In the genomic region with DNA sequence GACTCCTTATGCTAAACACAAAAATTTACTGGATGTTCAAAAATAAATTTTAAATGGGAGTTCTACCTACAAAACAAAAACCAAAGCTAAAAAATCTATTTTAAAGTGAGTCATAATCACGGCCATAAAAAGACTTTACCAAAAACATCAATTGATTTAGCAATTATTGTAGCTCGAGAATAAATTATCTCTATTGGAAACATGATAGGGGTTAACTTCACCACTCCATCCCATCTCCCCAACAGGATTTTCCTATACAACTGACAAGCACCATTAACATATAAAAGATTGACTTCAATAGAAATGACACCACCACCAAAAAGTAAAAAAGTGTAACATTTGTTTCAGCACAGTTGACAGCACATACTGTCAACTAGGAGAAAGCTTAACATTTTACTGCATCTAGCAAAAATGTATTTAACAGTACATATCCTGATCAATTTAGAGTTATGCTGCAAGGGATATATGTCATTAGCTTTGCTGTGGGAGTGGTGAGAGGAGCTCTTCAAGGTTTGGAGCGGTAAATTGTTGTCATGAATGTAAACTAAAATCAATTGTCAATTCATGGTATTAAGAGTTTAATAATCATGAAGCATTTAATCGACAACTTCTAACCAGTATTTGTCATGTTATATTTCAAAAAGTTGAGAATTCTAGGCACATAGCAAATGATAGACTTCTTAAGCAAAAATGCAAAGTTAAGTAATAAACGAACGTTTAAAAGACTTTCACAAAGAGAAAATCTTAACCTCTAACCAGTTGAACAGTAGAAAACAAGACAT, we compare ENCODE assay signal across 8 cellular contexts. TPM values are rescaled to one million over a fixed set of nuclear protein-coding genes. Genes with fewer than 3 reads are reported as not detected.
DNase-seq lines count a peak whose midpoint lies in the region; ATAC-seq and FAIRE-seq lines count a peak whose summit lies in the region.

No MANE protein-coding gene starts in this region.

- H3K36me3 ChIP-seq in HUES48 (ENCODE audit: control insufficient read depth, insufficient read depth, low read length) = no peaks in the 10 kb centered on the region
- no peaks in the 10 kb centered on the region for H3K36me3 ChIP-seq in iPS-20b (ENCODE audit: insufficient read depth, low read depth, low read length)

- H3K27ac ChIP-seq in HUES48 (ENCODE audit: low read depth, low read length) = no peak overlapping the region
- H3K27ac ChIP-seq in iPS-20b (ENCODE audit: low read length) = no peak overlapping the region

- H3K4me3 ChIP-seq in HUES48 (ENCODE audit: low read depth, low read length) = peak overlapping the region; percentile 42
- peak overlapping the region; percentile 71 for H3K4me3 ChIP-seq in iPS-20b (ENCODE audit: low read length)

- no peaks in the 10 kb centered on the region for H3K27me3 Mint-ChIP-seq in activated T-helper 2 cell treated with anti-CD3 and anti-CD28 coated beads, Interferon-gamma antibody, Interleukin-2, Interleukin-4, amounts not matched to agents 10 μg/mL and 5 μg/mL and 100 μg/mL, durations not matched to agents 14 hours and 24 hours and 36 hours (ENCODE audit: low read depth)
- no peaks in the 10 kb centered on the region for H3K27me3 Mint-ChIP-seq in stimulated activated naive B cell treated with anti-CD40 and anti-IgM and Interleukin-4, amounts not matched to agents 10 μg/mL and 1 μg/mL and 100 μg/mL, for 72 hours

- DNase-seq in activated T-helper 2 cell treated with anti-CD3 and anti-CD28 coated beads, Interferon-gamma antibody, Interleukin-2, Interleukin-4, amounts not matched to agents 10 μg/mL and 5 μg/mL and 100 μg/mL, durations not matched to agents 14 hours and 24 hours and 36 hours (ENCODE audit: low spot score) = no peak
- no peak for DNase-seq in stimulated activated naive B cell treated with anti-CD40 and anti-IgM and Interleukin-4, amounts not matched to agents 10 μg/mL and 1 μg/mL and 100 μg/mL, for 72 hours
- DNase-seq in DMS153 (lab: John Stamatoyannopoulos, UW) (no peak), GM19239 (ENCODE audit: insufficient read length, low spot score) (no peak), nucleus accumbens (lab: John Stamatoyannopoulos, UW) (no peak)
- no peak for DNase-seq in stimulated activated CD4-positive, alpha-beta T cell treated with anti-CD3 and anti-CD28 coated beads, Interleukin-4, amount 100 ng/mL, for 24 hours

- H3K4me1 Mint-ChIP-seq in activated T-helper 2 cell treated with anti-CD3 and anti-CD28 coated beads, Interferon-gamma antibody, Interleukin-2, Interleukin-4, amounts not matched to agents 10 μg/mL and 5 μg/mL and 100 μg/mL, durations not matched to agents 14 hours and 24 hours and 36 hours (ENCODE audit: low read depth) = peaks cover 38% of the 10 kb centered on the region
- H3K4me1 Mint-ChIP-seq in stimulated activated naive B cell treated with anti-CD40 and anti-IgM and Interleukin-4, amounts not matched to agents 10 μg/mL and 1 μg/mL and 100 μg/mL, for 72 hours = peaks cover 27 to 44% of the 10 kb centered on the region in 2 donors

- ATAC-seq in stimulated activated naive B cell treated with anti-CD40 and anti-IgM and Interleukin-4, amounts not matched to agents 10 μg/mL and 1 μg/mL and 100 μg/mL, for 72 hours (replicated peaks) = no peak

- no peak for FAIRE-seq in GM19239 (lab: Jason Lieb, UNC)

- no peaks in the 10 kb centered on the region for H3K9me3 ChIP-seq in HUES48 (ENCODE audit: control insufficient read depth, insufficient read depth, low read length)
- H3K9me3 ChIP-seq in iPS-20b (ENCODE audit: insufficient read depth, low read depth, low read length) = no peaks in the 10 kb centered on the region

- intact Hi-C loops in activated T-helper 2 cell treated with anti-CD3 and anti-CD28 coated beads, Interferon-gamma antibody, Interleukin-2, Interleukin-4, amounts not matched to agents 10 μg/mL and 5 μg/mL and 100 μg/mL, durations not matched to agents 14 hours and 24 hours and 36 hours (cut with micrococcal nuclease) = loop anchor here (5.0 to 10.0 kb wide), 2 partner anchors 74 to 458 kb away; a partner anchor contains a TSS

- H3K4me1 ChIP-seq in HUES48 (ENCODE audit: control insufficient read depth, insufficient read depth, low read length) = peaks cover 62% of the 10 kb centered on the region
- H3K4me1 ChIP-seq in iPS-20b (ENCODE audit: insufficient read depth, low read length) = peaks cover 47% of the 10 kb centered on the region

- no peak overlapping the region for H3K9ac ChIP-seq in HUES48 (ENCODE audit: low read depth, low read length)
- peak overlapping the region; percentile 64; the same call in 1 of the 2 replicates for H3K9ac ChIP-seq in iPS-20b (ENCODE audit: low read depth, low read length)

- no peak overlapping the region for H3K27ac Mint-ChIP-seq in activated T-helper 2 cell treated with anti-CD3 and anti-CD28 coated beads, Interferon-gamma antibody, Interleukin-2, Interleukin-4, amounts not matched to agents 10 μg/mL and 5 μg/mL and 100 μg/mL, durations not matched to agents 14 hours and 24 hours and 36 hours
- H3K27ac Mint-ChIP-seq in stimulated activated naive B cell treated with anti-CD40 and anti-IgM and Interleukin-4, amounts not matched to agents 10 μg/mL and 1 μg/mL and 100 μg/mL, for 72 hours = no peak overlapping the region

- peak overlapping the region; percentile 86 for H3K4me3 Mint-ChIP-seq in activated T-helper 2 cell treated with anti-CD3 and anti-CD28 coated beads, Interferon-gamma antibody, Interleukin-2, Interleukin-4, amounts not matched to agents 10 μg/mL and 5 μg/mL and 100 μg/mL, durations not matched to agents 14 hours and 24 hours and 36 hours (ENCODE audit: low read depth)
- H3K4me3 Mint-ChIP-seq in stimulated activated naive B cell treated with anti-CD40 and anti-IgM and Interleukin-4, amounts not matched to agents 10 μg/mL and 1 μg/mL and 100 μg/mL, for 72 hours = peak overlapping the region; percentile 89 to 91

- no peaks in the 10 kb centered on the region for H3K9me3 Mint-ChIP-seq in activated T-helper 2 cell treated with anti-CD3 and anti-CD28 coated beads, Interferon-gamma antibody, Interleukin-2, Interleukin-4, amounts not matched to agents 10 μg/mL and 5 μg/mL and 100 μg/mL, durations not matched to agents 14 hours and 24 hours and 36 hours
- H3K9me3 Mint-ChIP-seq in stimulated activated naive B cell treated with anti-CD40 and anti-IgM and Interleukin-4, amounts not matched to agents 10 μg/mL and 1 μg/mL and 100 μg/mL, for 72 hours = no peaks in the 10 kb centered on the region

- H3K36me3 Mint-ChIP-seq in activated T-helper 2 cell treated with anti-CD3 and anti-CD28 coated beads, Interferon-gamma antibody, Interleukin-2, Interleukin-4, amounts not matched to agents 10 μg/mL and 5 μg/mL and 100 μg/mL, durations not matched to agents 14 hours and 24 hours and 36 hours (ENCODE audit: low read depth) = peaks cover 3% of the 10 kb centered on the region
- peaks cover 1 to 14% of the 10 kb centered on the region in 2 donors for H3K36me3 Mint-ChIP-seq in stimulated activated naive B cell treated with anti-CD40 and anti-IgM and Interleukin-4, amounts not matched to agents 10 μg/mL and 1 μg/mL and 100 μg/mL, for 72 hours

- H3K27me3 ChIP-seq in HUES48 (ENCODE audit: control insufficient read depth, insufficient read depth, low read length) = no peaks in the 10 kb centered on the region
- peaks cover 4% of the 10 kb centered on the region; the same call in 1 of the 2 replicates for H3K27me3 ChIP-seq in iPS-20b (ENCODE audit: insufficient read depth, low read length)

RNA-seq across cellular contexts. Expression of a gene that starts 3.8 kb away (rescaled TPM):
- total RNA-seq in activated T-helper 2 cell treated with anti-CD3 and anti-CD28 coated beads, Interferon-gamma antibody, Interleukin-2, Interleukin-4, amounts not matched to agents 10 μg/mL and 5 μg/mL and 100 μg/mL, durations not matched to agents 14 hours and 24 hours and 36 hours = 7.9 and 8.5 TPM in 2 replicates
